ENCODE assay signal across 19 cellular contexts in genomic region chr1:229523052-229523451, GRCh38.
"Had no signal": no experiment of that assay in that cellular context is flagged by ENCODE, and none has a peak within 500 bp of the region (broad histone marks: within the 10 kb centered on the region; RNA-seq: fewer than 3 reads in every experiment).

No MANE protein-coding gene starts in this region.

- H3K36me3 ChIP-seq: uterus had no signal

- H3K79me2 ChIP-seq: parathyroid adenoma had no signal

- H3K27me3 ChIP-seq: neural progenitor cell, right atrium auricular region, testis, transverse colon, upper lobe of right lung, uterus had no signal

- H3K9me3 ChIP-seq: lower lobe of right lung, right atrium auricular region, testis, transverse colon, upper lobe of right lung, uterus had no signal

- H3K27me3 Mint-ChIP-seq: effector memory CD8-positive, alpha-beta T cell; memory B cell; natural killer cell treated with Interleukin-12 subunit alpha and Interleukin-12 subunit beta and Interleukin-15 and Interleukin-18, amount 100 ng/mL, for 72 hours; progenitor cell of endocrine pancreas; stimulated activated memory B cell treated with anti-CD40 and anti-IgM and Interleukin-4, amounts not matched to agents 10 μg/mL and 1 μg/mL and 100 μg/mL, for 72 hours had no signal

- H3K4me3 Mint-ChIP-seq: effector memory CD8-positive, alpha-beta T cell; memory B cell; natural killer cell treated with Interleukin-12 subunit alpha and Interleukin-12 subunit beta and Interleukin-15 and Interleukin-18, amount 100 ng/mL, for 72 hours; neural progenitor cell; stimulated activated memory B cell treated with anti-CD40 and anti-IgM and Interleukin-4, amounts not matched to agents 10 μg/mL and 1 μg/mL and 100 μg/mL, for 72 hours had no signal

- H3K27ac ChIP-seq: lower lobe of right lung, neural progenitor cell, parathyroid adenoma, right atrium auricular region, testis, transverse colon, upper lobe of right lung, uterus had no signal

- H3K9me3 Mint-ChIP-seq: effector memory CD8-positive, alpha-beta T cell; memory B cell; natural killer cell treated with Interleukin-12 subunit alpha and Interleukin-12 subunit beta and Interleukin-15 and Interleukin-18, amount 100 ng/mL, for 72 hours; neural progenitor cell; stimulated activated memory B cell treated with anti-CD40 and anti-IgM and Interleukin-4, amounts not matched to agents 10 μg/mL and 1 μg/mL and 100 μg/mL, for 72 hours had no signal

- H3K4me1 ChIP-seq: lower lobe of right lung, neural progenitor cell, parathyroid adenoma, right atrium auricular region, testis, upper lobe of right lung, uterus had no signal

- H2AFZ ChIP-seq: neural progenitor cell, parathyroid adenoma had no signal

- DNase-seq: cortex of kidney; effector memory CD8-positive, alpha-beta T cell; erythroblast; left ventricle myocardium superior; lower lobe of right lung; stimulated activated CD4-positive, alpha-beta T cell treated with anti-CD3 and anti-CD28 coated beads, Interleukin-4, amount 100 ng/mL, for 4 hours; stimulated activated naive CD8-positive, alpha-beta T cell treated with anti-CD3 and anti-CD28 coated beads, Interleukin-15, Interleukin-2, amounts not matched to agents 100 U/mL and 50 U/mL, for 24 hours; substantia nigra; testis; transverse colon; upper lobe of right lung; uterus had no signal

- H3K4me1 Mint-ChIP-seq: memory B cell, neural progenitor cell had no signal

- H3K27ac Mint-ChIP-seq: effector memory CD8-positive, alpha-beta T cell; memory B cell; natural killer cell treated with Interleukin-12 subunit alpha and Interleukin-12 subunit beta and Interleukin-15 and Interleukin-18, amount 100 ng/mL, for 72 hours; neural progenitor cell; progenitor cell of endocrine pancreas; stimulated activated memory B cell treated with anti-CD40 and anti-IgM and Interleukin-4, amounts not matched to agents 10 μg/mL and 1 μg/mL and 100 μg/mL, for 72 hours had no signal

- H3K4me3 ChIP-seq: lower lobe of right lung, neural progenitor cell, right atrium auricular region, testis, transverse colon, upper lobe of right lung, uterus had no signal

- H3K9ac ChIP-seq: neural progenitor cell, parathyroid adenoma had no signal

- H3K4me2 ChIP-seq: neural progenitor cell had no signal
